Comparison of ENCODE assay signal across 20 cellular contexts in genomic region chr1:22747735-22748073, GRCh38. TPM values are rescaled to one million over a fixed set of nuclear protein-coding genes. Genes with fewer than 3 reads are reported as not detected.
DNase-seq lines count a peak whose midpoint lies in the region; ATAC-seq, FAIRE-seq and TF ChIP-seq lines count a peak whose summit lies in the region.
"Had no signal": no experiment of that assay in that cellular context is flagged by ENCODE, and none has a peak within 500 bp of the region (broad histone marks: within the 10 kb centered on the region; RNA-seq: fewer than 3 reads in every experiment).

No MANE protein-coding gene starts in this region.

- H3K27ac Mint-ChIP-seq in HFFc6 (peak overlapping the region; percentile 13; the same call in 1 of the 2 replicates), osteocyte (ENCODE audit: unreplicated experiment) (peak overlapping the region; percentile 71)
- H3K27ac Mint-ChIP-seq: CD4-positive, alpha-beta T cell had no signal

- no peaks in the 10 kb centered on the region for H3K4me1 ChIP-seq in effector memory CD4-positive, alpha-beta T cell (ENCODE audit: control insufficient read depth, insufficient read depth, low read length, poor library complexity, severe bottlenecking)

- TF ChIP-seq CTCF in HFFc6 (IDR thresholded peaks at IDR 0.05) (no peak), RWPE1 (conservative IDR thresholded peaks at IDR 0.05; ENCODE audit: low read depth) (no peak), bronchial epithelial cell (IDR thresholded peaks at IDR 0.05; ENCODE audit: insufficient read depth, low read length, severe bottlenecking) (no peak), osteocyte (IDR thresholded peaks at IDR 0.05) (no peak)

- peaks cover 62% of the 10 kb centered on the region for H3K4me1 Mint-ChIP-seq in HFFc6 (ENCODE audit: low read depth)
- H3K4me1 Mint-ChIP-seq in osteocyte (ENCODE audit: unreplicated experiment), result peaks cover 51% of the 10 kb centered on the region

- H3K27ac ChIP-seq in RWPE1, result peak overlapping the region; percentile 66
- no peak overlapping the region for H3K27ac ChIP-seq in effector memory CD4-positive, alpha-beta T cell (ENCODE audit: insufficient read depth, low read length, poor library complexity, severe bottlenecking)

- H3K4me3 Mint-ChIP-seq in HFFc6 (no peak overlapping the region), osteocyte (ENCODE audit: unreplicated experiment) (no peak overlapping the region)
- H3K4me3 Mint-ChIP-seq: CD4-positive, alpha-beta T cell had no signal

- ATAC-seq in GM21737 (IDR thresholded peaks at IDR 0.05; ENCODE audit: unreplicated experiment) (no peak), GM19395 (IDR thresholded peaks at IDR 0.05; ENCODE audit: unreplicated experiment) (no peak)
- ATAC-seq: GM12878 had no signal

- CTCF ChIA-PET in RWPE1 (lab: Yijun Ruan, JAX), result interaction anchor here (0.6 to 1.3 kb wide), 2 partner anchors 79 to 114 kb away, joined by 3 read pairs; no protein-coding TSS in a partner anchor

- H3K4me3 ChIP-seq in bronchial epithelial cell (ENCODE audit: low read depth, low read length), result no peak overlapping the region
- H3K4me3 ChIP-seq in effector memory CD4-positive, alpha-beta T cell (ENCODE audit: insufficient read depth, low read depth, low read length, poor library complexity, severe bottlenecking), result no peak overlapping the region
- H3K4me3 ChIP-seq: GM12878 had no signal

- no peaks in the 10 kb centered on the region for H3K9me3 Mint-ChIP-seq in HFFc6
- no peaks in the 10 kb centered on the region for H3K9me3 Mint-ChIP-seq in osteocyte (ENCODE audit: unreplicated experiment)
- H3K9me3 Mint-ChIP-seq: CD4-positive, alpha-beta T cell had no signal

- H3K27me3 ChIP-seq in bronchial epithelial cell (ENCODE audit: control insufficient read depth, insufficient read depth, low read length), result no peaks in the 10 kb centered on the region
- H3K27me3 ChIP-seq in effector memory CD4-positive, alpha-beta T cell (replicated peaks; ENCODE audit: control insufficient read depth, insufficient read depth, low read length, poor library complexity, severe bottlenecking), result no peaks in the 10 kb centered on the region

- H3K27me3 Mint-ChIP-seq in HFFc6 (ENCODE audit: insufficient read depth), result peaks cover 2% of the 10 kb centered on the region; the same call in 1 of the 2 replicates
- H3K27me3 Mint-ChIP-seq in osteocyte (ENCODE audit: unreplicated experiment), result no peaks in the 10 kb centered on the region

- FAIRE-seq in bronchial epithelial cell (lab: Jason Lieb, UNC), result peak; percentile 64
- FAIRE-seq: GM12878 had no signal

- H3K9me3 ChIP-seq in effector memory CD4-positive, alpha-beta T cell (ENCODE audit: control insufficient read depth, low read length), result no peaks in the 10 kb centered on the region

- DNase-seq in HFFc6 (no peak), RWPE1 (ENCODE audit: low spot score) (no peak), bronchial epithelial cell (ENCODE audit: low read depth) (no peak), osteocyte (ENCODE audit: extremely low spot score, unreplicated experiment) (no peak), D341Med (ENCODE audit: low spot score) (no peak)
- DNase-seq in effector memory CD4-positive, alpha-beta T cell, result no peak
- DNase-seq: CD4-positive, alpha-beta T cell; COR-L47; DMS 273 treated with DMSO at 0.1 percent for 48 hours; GOT3; Karpas-422; NCI-H1694 treated with DMSO at 0.1 percent for 48 hours; NCI-H2081 treated with DMSO at 0.1 percent for 48 hours; NCI-H526; OCI-M1; RPMI8226; SIG-M5 had no signal

- H3K36me3 Mint-ChIP-seq in HFFc6 (ENCODE audit: low read depth) (no peaks in the 10 kb centered on the region), osteocyte (ENCODE audit: unreplicated experiment) (no peaks in the 10 kb centered on the region)

- POLR2A ChIA-PET in RWPE1 (lab: Yijun Ruan, JAX; ENCODE audit: low non-redundant PET), result no interaction called here

- no peaks in the 10 kb centered on the region for H3K36me3 ChIP-seq in bronchial epithelial cell (ENCODE audit: control insufficient read depth, insufficient read depth, low read length)
- no peaks in the 10 kb centered on the region for H3K36me3 ChIP-seq in effector memory CD4-positive, alpha-beta T cell (ENCODE audit: control insufficient read depth, insufficient read depth, low read length)

RNA-seq across cellular contexts. Expression of gene EPHB2, which starts 37.1 kb away (rescaled TPM):
- 10 to 100 TPM; 13.1 to 36.4 (median 30.9) TPM for total RNA-seq in HFFc6 (2021; fragmentation: NEBNext Ultra II Directional; extraction: Animal tissue kit (Norgen Biotek cat#: 25700))
- total RNA-seq in bronchial epithelial cell (10.0 and 16.4 TPM in 2 replicates), osteocyte (32.5 and 33.6 TPM in 2 replicates)
